23 cellular contexts compared by ENCODE assay signal in genomic region chr5:8600843-8601242, GRCh38.
"Had no signal": no experiment of that assay in that cellular context is flagged by ENCODE, and none has a peak within 500 bp of the region (broad histone marks: within the 10 kb centered on the region; RNA-seq: fewer than 3 reads in every experiment).

No MANE protein-coding gene starts in this region.

- H3K27me3 ChIP-seq: ovary, right atrium auricular region, right lobe of liver, tibial nerve, uterus had no signal

- ATAC-seq: mucosa of descending colon; naive thymus-derived CD4-positive, alpha-beta T cell; natural killer cell treated with Interleukin-12 subunit alpha and Interleukin-12 subunit beta and Interleukin-15 and Interleukin-18, amount 100 ng/mL, for 72 hours; right lobe of liver; stimulated activated memory B cell treated with anti-CD40 and anti-IgM and Interleukin-4, amounts not matched to agents 10 μg/mL and 1 μg/mL and 100 μg/mL, for 72 hours; stimulated activated naive CD8-positive, alpha-beta T cell treated with anti-CD3 and anti-CD28 coated beads, Interleukin-15, amount 100 ng/mL, for 72 hours had no signal

- H3K36me3 ChIP-seq: left ventricle myocardium inferior, ovary, right atrium auricular region, right lobe of liver, tibial nerve, uterus had no signal

- H3K4me1 Mint-ChIP-seq: naive thymus-derived CD4-positive, alpha-beta T cell; stimulated activated memory B cell treated with anti-CD40 and anti-IgM and Interleukin-4, amounts not matched to agents 10 μg/mL and 1 μg/mL and 100 μg/mL, for 72 hours; stimulated activated naive CD8-positive, alpha-beta T cell treated with anti-CD3 and anti-CD28 coated beads, Interleukin-15, amount 100 ng/mL, for 72 hours had no signal

- H3K36me3 Mint-ChIP-seq: naive thymus-derived CD4-positive, alpha-beta T cell; stimulated activated memory B cell treated with anti-CD40 and anti-IgM and Interleukin-4, amounts not matched to agents 10 μg/mL and 1 μg/mL and 100 μg/mL, for 72 hours; type B pancreatic cell had no signal

- H3K4me2 ChIP-seq: smooth muscle cell had no signal

- DNase-seq: islet precursor cell; left ventricle myocardium inferior; midbrain; mucosa of descending colon; naive thymus-derived CD4-positive, alpha-beta T cell; ovary; right lobe of liver; stimulated activated CD4-positive, alpha-beta T cell treated with anti-CD3 and anti-CD28 coated beads, Interleukin-1b, Interleukin-23, amount 100 ng/mL, for 48 hours; stimulated activated CD4-positive, alpha-beta T cell treated with anti-CD3 and anti-CD28 coated beads, Interleukin-2, amount 100 ng/mL, for 48 hours; stimulated activated CD4-positive, alpha-beta T cell treated with anti-CD3 and anti-CD28 coated beads, Interleukin-4, amount 100 ng/mL, for 4 hours; stimulated activated CD8-positive, alpha-beta memory T cell treated with anti-CD3 and anti-CD28 coated beads, Interleukin-4, amount 100 ng/mL, for 48 hours; stimulated activated naive CD4-positive, alpha-beta T cell treated with Interleukin-2 at 50 U/mL for 16 hours; stimulated activated naive CD8-positive, alpha-beta T cell treated with anti-CD3 and anti-CD28 coated beads, Interleukin-15, amount 100 ng/mL, for 72 hours; substantia nigra; uterus had no signal

- H3K4me3 Mint-ChIP-seq: naive thymus-derived CD4-positive, alpha-beta T cell; natural killer cell treated with Interleukin-12 subunit alpha and Interleukin-12 subunit beta and Interleukin-15 and Interleukin-18, amount 100 ng/mL, for 72 hours; stimulated activated memory B cell treated with anti-CD40 and anti-IgM and Interleukin-4, amounts not matched to agents 10 μg/mL and 1 μg/mL and 100 μg/mL, for 72 hours; stimulated activated naive CD8-positive, alpha-beta T cell treated with anti-CD3 and anti-CD28 coated beads, Interleukin-15, amount 100 ng/mL, for 72 hours; type B pancreatic cell had no signal

- H3K27ac Mint-ChIP-seq: naive thymus-derived CD4-positive, alpha-beta T cell; natural killer cell treated with Interleukin-12 subunit alpha and Interleukin-12 subunit beta and Interleukin-15 and Interleukin-18, amount 100 ng/mL, for 72 hours; progenitor cell of endocrine pancreas; stimulated activated memory B cell treated with anti-CD40 and anti-IgM and Interleukin-4, amounts not matched to agents 10 μg/mL and 1 μg/mL and 100 μg/mL, for 72 hours; stimulated activated naive CD8-positive, alpha-beta T cell treated with anti-CD3 and anti-CD28 coated beads, Interleukin-15, amount 100 ng/mL, for 72 hours; type B pancreatic cell had no signal

- H3K27ac ChIP-seq: left ventricle myocardium inferior, ovary, right atrium auricular region, right lobe of liver, tibial nerve, uterus had no signal

- H3K9me3 ChIP-seq: mucosa of descending colon, ovary, right atrium auricular region, right lobe of liver, tibial nerve, uterus had no signal

- H3K27me3 Mint-ChIP-seq: naive thymus-derived CD4-positive, alpha-beta T cell; natural killer cell treated with Interleukin-12 subunit alpha and Interleukin-12 subunit beta and Interleukin-15 and Interleukin-18, amount 100 ng/mL, for 72 hours; stimulated activated memory B cell treated with anti-CD40 and anti-IgM and Interleukin-4, amounts not matched to agents 10 μg/mL and 1 μg/mL and 100 μg/mL, for 72 hours; stimulated activated naive CD8-positive, alpha-beta T cell treated with anti-CD3 and anti-CD28 coated beads, Interleukin-15, amount 100 ng/mL, for 72 hours had no signal

- H3K4me3 ChIP-seq: left ventricle myocardium inferior, lung, mucosa of descending colon, ovary, right atrium auricular region, right lobe of liver, smooth muscle cell, tibial nerve, uterus had no signal

- H3K9me3 Mint-ChIP-seq: stimulated activated memory B cell treated with anti-CD40 and anti-IgM and Interleukin-4, amounts not matched to agents 10 μg/mL and 1 μg/mL and 100 μg/mL, for 72 hours; stimulated activated naive CD8-positive, alpha-beta T cell treated with anti-CD3 and anti-CD28 coated beads, Interleukin-15, amount 100 ng/mL, for 72 hours; type B pancreatic cell had no signal

- H3K4me1 ChIP-seq: left ventricle myocardium inferior, right atrium auricular region, right lobe of liver, tibial nerve, uterus had no signal
